Comparison of ENCODE assay signal across 20 cellular contexts in genomic region chr16:17828012-17828411, GRCh38.
DNase-seq lines count a peak whose midpoint lies in the region; ATAC-seq and TF ChIP-seq lines count a peak whose summit lies in the region.
"Had no signal": no experiment of that assay in that cellular context is flagged by ENCODE, and none has a peak within 500 bp of the region (broad histone marks: within the 10 kb centered on the region; RNA-seq: fewer than 3 reads in every experiment).

No MANE protein-coding gene starts in this region.

- no peaks in the 10 kb centered on the region for H3K27me3 ChIP-seq in foreskin keratinocyte
- H3K27me3 ChIP-seq: right atrium auricular region had no signal

- H3K4me3 ChIP-seq in AG09309 (ENCODE audit: control insufficient read depth, low read depth, low read length), result no peak overlapping the region
- H3K4me3 ChIP-seq: right atrium auricular region had no signal

- H3K36me3 Mint-ChIP-seq in HFFc6 (ENCODE audit: low read depth), result no peaks in the 10 kb centered on the region
- no peaks in the 10 kb centered on the region for H3K36me3 Mint-ChIP-seq in T-helper 2 cell treated with Interferon-gamma antibody and Interleukin-4, amounts not matched to agents 5 μg/mL and 100 μg/mL, for 36 hours (ENCODE audit: low read depth)
- H3K36me3 Mint-ChIP-seq: activated naive CD4-positive, alpha-beta T cell treated with anti-CD3 and anti-CD28 coated beads, Interleukin-2, amount 50 U/mL, for 72 hours; memory B cell; type B pancreatic cell had no signal

- DNase-seq in AG09309 (ENCODE audit: low read depth) (peak; percentile 87), HFFc6 (peak; percentile 84), amniotic epithelial cell (ENCODE audit: low read depth) (peak; percentile 82), foreskin keratinocyte (peak; percentile 23 to 58), Kasumi-1 (lab: John Stamatoyannopoulos, UW) (no peak)
- no peak for DNase-seq in stimulated activated CD4-positive, alpha-beta T cell treated with anti-CD3 and anti-CD28 coated beads, Interleukin-12 subunit alpha, Interleukin-12 subunit beta, amount 100 ng/mL, for 4 hours
- no peak for DNase-seq in T-helper 2 cell treated with Interferon-gamma antibody and Interleukin-4, amounts not matched to agents 5 μg/mL and 100 μg/mL, for 36 hours (ENCODE audit: low spot score)
- DNase-seq: activated CD4-positive, alpha-beta T cell treated with anti-CD3 and anti-CD28 coated beads for 48 hours; DMS 273 treated with DMSO at 0.1 percent for 48 hours; endodermal cell; NCI-H146 had no signal

- no peak overlapping the region; the same call in 1 of the 2 replicates for H3K4me3 Mint-ChIP-seq in HFFc6
- no peak overlapping the region for H3K4me3 Mint-ChIP-seq in T-helper 2 cell treated with Interferon-gamma antibody and Interleukin-4, amounts not matched to agents 5 μg/mL and 100 μg/mL, for 36 hours
- H3K4me3 Mint-ChIP-seq: B cell; central memory CD8-positive, alpha-beta T cell; endodermal cell; memory B cell; type B pancreatic cell had no signal

- no peaks in the 10 kb centered on the region for H3K9me3 Mint-ChIP-seq in HFFc6
- no peaks in the 10 kb centered on the region for H3K9me3 Mint-ChIP-seq in T-helper 2 cell treated with Interferon-gamma antibody and Interleukin-4, amounts not matched to agents 5 μg/mL and 100 μg/mL, for 36 hours
- H3K9me3 Mint-ChIP-seq: activated naive CD4-positive, alpha-beta T cell treated with anti-CD3 and anti-CD28 coated beads, Interleukin-2, amount 50 U/mL, for 72 hours; central memory CD8-positive, alpha-beta T cell; endodermal cell; memory B cell; type B pancreatic cell had no signal

- no peak overlapping the region for H3K27ac ChIP-seq in foreskin keratinocyte
- H3K27ac ChIP-seq: right atrium auricular region had no signal

- no peak for ATAC-seq in foreskin keratinocyte
- ATAC-seq in GM19324 (IDR thresholded peaks at IDR 0.05; ENCODE audit: low FRiP score, unreplicated experiment), result no peak
- ATAC-seq: activated naive CD4-positive, alpha-beta T cell treated with anti-CD3 and anti-CD28 coated beads, Interleukin-2, amount 50 U/mL, for 72 hours; HCT116; Right ventricle myocardium inferior had no signal

- peak overlapping the region; percentile 65 for H3K27ac Mint-ChIP-seq in HFFc6
- H3K27ac Mint-ChIP-seq in T-helper 2 cell treated with Interferon-gamma antibody and Interleukin-4, amounts not matched to agents 5 μg/mL and 100 μg/mL, for 36 hours, result no peak overlapping the region
- H3K27ac Mint-ChIP-seq: activated naive CD4-positive, alpha-beta T cell treated with anti-CD3 and anti-CD28 coated beads, Interleukin-2, amount 50 U/mL, for 72 hours; B cell; endodermal cell; memory B cell; type B pancreatic cell had no signal

- no peaks in the 10 kb centered on the region for H3K27me3 Mint-ChIP-seq in HFFc6 (ENCODE audit: insufficient read depth)
- no peaks in the 10 kb centered on the region for H3K27me3 Mint-ChIP-seq in T-helper 2 cell treated with Interferon-gamma antibody and Interleukin-4, amounts not matched to agents 5 μg/mL and 100 μg/mL, for 36 hours (ENCODE audit: low read depth)
- H3K27me3 Mint-ChIP-seq: B cell, type B pancreatic cell had no signal

- peaks cover 52% of the 10 kb centered on the region for H3K4me1 Mint-ChIP-seq in HFFc6 (ENCODE audit: low read depth)
- no peaks in the 10 kb centered on the region for H3K4me1 Mint-ChIP-seq in T-helper 2 cell treated with Interferon-gamma antibody and Interleukin-4, amounts not matched to agents 5 μg/mL and 100 μg/mL, for 36 hours (ENCODE audit: low read depth)
- H3K4me1 Mint-ChIP-seq: B cell; central memory CD8-positive, alpha-beta T cell; endodermal cell; memory B cell had no signal

- no peak for TF ChIP-seq CTCF in AG09309 (IDR thresholded peaks at IDR 0.05; ENCODE audit: control insufficient read depth, insufficient read depth, low read depth, low read length, missing control alignments)
- no peak for TF ChIP-seq CTCF in HFFc6 (IDR thresholded peaks at IDR 0.05)
- TF ChIP-seq CTCF in foreskin keratinocyte (conservative IDR thresholded peaks at IDR 0.05), result no peak

- no peaks in the 10 kb centered on the region for H3K4me1 ChIP-seq in foreskin keratinocyte
- H3K4me1 ChIP-seq: right atrium auricular region had no signal

Comparison
In these comparisons a context has a peak if more than half of its experiments do, and no peak if none do; other contexts are left out.
1. DNase-seq: peak in AG09309 (single experiment), HFFc6 (single experiment), amniotic epithelial cell (single experiment) and foreskin keratinocyte (2 of 2); none in stimulated activated CD4-positive, alpha-beta T cell treated with anti-CD3 and anti-CD28 coated beads, Interleukin-12 subunit alpha, Interleukin-12 subunit beta, amount 100 ng/mL, for 4 hours (single experiment), T-helper 2 cell treated with Interferon-gamma antibody and Interleukin-4, amounts not matched to agents 5 μg/mL and 100 μg/mL, for 36 hours (single experiment) and Kasumi-1 (0 of 2).